Comparison of ENCODE assay signal across 34 cellular contexts in the genomic region with DNA sequence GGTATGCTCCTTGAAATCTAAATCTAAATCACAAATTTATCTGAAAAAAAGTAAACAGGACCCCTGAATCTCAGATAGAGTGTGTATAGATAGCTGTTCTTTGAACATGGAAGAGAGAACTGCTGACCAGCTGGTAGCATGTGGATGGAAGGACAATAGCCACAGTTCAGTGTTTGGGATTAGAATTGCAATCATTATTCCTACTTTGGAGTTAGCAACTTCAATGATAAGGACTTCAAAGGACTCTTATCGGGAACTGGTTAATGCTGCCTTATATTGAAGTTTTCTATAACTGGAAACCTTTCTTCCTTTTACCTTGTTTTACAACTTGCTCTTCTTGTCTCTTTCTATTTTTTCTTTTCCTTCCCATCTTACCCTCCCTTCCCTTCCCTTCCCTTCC. TPM values are rescaled to one million over a fixed set of nuclear protein-coding genes. Genes with fewer than 3 reads are reported as not detected.
"Had no signal": no experiment of that assay in that cellular context is flagged by ENCODE, and none has a peak within 500 bp of the region (broad histone marks: within the 10 kb centered on the region; RNA-seq: fewer than 3 reads in every experiment).

No MANE protein-coding gene starts in this region.

- H3K9me3 ChIP-seq: adrenal gland, body of pancreas, colonic mucosa, esophagus squamous epithelium had no signal

- ATAC-seq: activated CD4-positive, CD25-positive, alpha-beta regulatory T cell treated with anti-CD3 and anti-CD28 coated beads, Interleukin-2, amount 50 U/mL, for 24 hours; activated CD8-positive, alpha-beta T cell treated with anti-CD3 and anti-CD28 coated beads for 36 hours; activated naive CD8-positive, alpha-beta T cell treated with anti-CD3 and anti-CD28 coated beads, Interleukin-2, amount 50 U/mL, for 24 hours; activated T-cell treated with anti-CD3 and anti-CD28 coated beads, Interleukin-2, amount 50 U/mL, for 4 hours; activated T-helper 17 cell treated with anti-CD3 and anti-CD28 coated beads, Interleukin-2, amount 50 U/mL, for 72 hours; body of pancreas; T-helper 17 cell had no signal

- H3K27me3 ChIP-seq: adrenal gland, body of pancreas, colonic mucosa, esophagus squamous epithelium had no signal

- H3K4me1 ChIP-seq: adrenal gland, colonic mucosa, esophagus squamous epithelium had no signal

- H3K36me3 ChIP-seq: adrenal gland, colonic mucosa, esophagus squamous epithelium, WERI-Rb-1 had no signal

- H3K27ac ChIP-seq: adrenal gland, body of pancreas, colonic mucosa, epithelial cell of prostate, esophagus squamous epithelium, WERI-Rb-1 had no signal

- FAIRE-seq: endometrium, endothelial cell of umbilical vein, frontal cortex had no signal

- DNase-seq: activated B cell treated with CpG ODN at 0.5 μM for 24 hours; activated CD4-positive, alpha-beta T cell treated with anti-CD3 and anti-CD28 coated beads for 48 hours; activated CD4-positive, alpha-beta T cell treated with anti-CD3 and anti-CD28 coated beads, Interleukin-2, amount 50 U/mL, for 1 hour; activated CD4-positive, alpha-beta T cell treated with anti-CD3 and anti-CD28 coated beads, Interleukin-2, amount 50 U/mL, for 48 hours; activated CD8-positive, alpha-beta memory T cell treated with anti-CD3 and anti-CD28 coated beads for 24 hours; activated CD8-positive, alpha-beta T cell treated with anti-CD3 and anti-CD28 coated beads for 36 hours; activated effector memory CD4-positive, alpha-beta T cell treated with anti-CD3 and anti-CD28 coated beads, Interleukin-2, amount 50 U/mL, for 16 hours; activated naive CD4-positive, alpha-beta T cell treated with anti-CD3 and anti-CD28 coated beads for 36 hours; activated naive CD8-positive, alpha-beta T cell treated with anti-CD3 and anti-CD28 coated beads for 36 hours; activated naive CD8-positive, alpha-beta T cell treated with anti-CD3 and anti-CD28 coated beads, Interleukin-2, amount 50 U/mL, for 24 hours; activated T-cell treated with anti-CD3 and anti-CD28 coated beads, Interleukin-2, amount 50 U/mL, for 4 hours; adrenal gland; amygdala; aorta; body of pancreas; caudate nucleus; colonic mucosa; effector CD8-positive, alpha-beta T cell; esophagus squamous epithelium; head of caudate nucleus; T-helper 1 cell; T-helper 17 cell; T1000; WERI-Rb-1 had no signal

- H3K4me3 ChIP-seq: adrenal gland, body of pancreas, colonic mucosa, esophagus squamous epithelium had no signal

RNA-seq across cellular contexts. Expression of a gene that starts 5.0 kb away (rescaled TPM):
- total RNA-seq: activated B cell treated with CpG ODN at 0.5 μM for 24 hours; activated CD8-positive, alpha-beta T cell treated with anti-CD3 and anti-CD28 coated beads for 36 hours; activated naive CD4-positive, alpha-beta T cell treated with anti-CD3 and anti-CD28 coated beads for 36 hours; activated naive CD8-positive, alpha-beta T cell treated with anti-CD3 and anti-CD28 coated beads for 36 hours; activated T-cell treated with anti-CD3 and anti-CD28 coated beads, Interleukin-2, amount 50 U/mL, for 4 hours; activated T-helper 17 cell treated with anti-CD3 and anti-CD28 coated beads, Interleukin-2, amount 50 U/mL, for 72 hours; adrenal gland; aorta; dermis microvascular lymphatic vessel endothelial cell; endothelial cell of umbilical vein; esophagus squamous epithelium; fibroblast of lung; fibroblast of villous mesenchyme; frontal cortex; T-helper 17 cell had no signal
- polyA plus RNA-seq: adrenal gland, aorta, endothelial cell of umbilical vein, esophagus, fibroblast of lung had no signal

RNA-seq across cellular contexts. Expression of a gene that starts 50.5 kb away (rescaled TPM):
- total RNA-seq: activated B cell treated with CpG ODN at 0.5 μM for 24 hours; activated CD8-positive, alpha-beta T cell treated with anti-CD3 and anti-CD28 coated beads for 36 hours; activated naive CD4-positive, alpha-beta T cell treated with anti-CD3 and anti-CD28 coated beads for 36 hours; activated naive CD8-positive, alpha-beta T cell treated with anti-CD3 and anti-CD28 coated beads for 36 hours; activated T-helper 17 cell treated with anti-CD3 and anti-CD28 coated beads, Interleukin-2, amount 50 U/mL, for 72 hours; body of pancreas; dermis microvascular lymphatic vessel endothelial cell; endothelial cell of umbilical vein; esophagus squamous epithelium; fibroblast of villous mesenchyme; frontal cortex; T-helper 17 cell had no signal
- polyA plus RNA-seq: aorta, endothelial cell of umbilical vein had no signal
